8 cellular contexts compared by ENCODE assay signal in genomic region chr10:116796910-116797513, GRCh38. TPM values are rescaled to one million over a fixed set of nuclear protein-coding genes. Genes with fewer than 3 reads are reported as not detected.
DNase-seq lines count a peak whose midpoint lies in the region; ATAC-seq and TF ChIP-seq lines count a peak whose summit lies in the region.

No MANE protein-coding gene starts in this region.

- no peak overlapping the region for H2AFZ ChIP-seq in mammary epithelial cell (ENCODE audit: low read depth, low read length)

- H3K36me3 ChIP-seq in mammary epithelial cell (ENCODE audit: insufficient read depth, low read length), result no peaks in the 10 kb centered on the region

- no peak overlapping the region for H3K27ac ChIP-seq in 22Rv1
- no peak overlapping the region for H3K27ac ChIP-seq in mammary epithelial cell (ENCODE audit: insufficient read depth, low read depth, low read length)

- H3K4me1 ChIP-seq in mammary epithelial cell (ENCODE audit: insufficient read depth, low read length), result no peaks in the 10 kb centered on the region

- H3K4me3 ChIP-seq in WI38 (ENCODE audit: low read depth, low read length), result no peak overlapping the region
- no peak overlapping the region for H3K4me3 ChIP-seq in mammary epithelial cell (replicated peaks in 1 of 3; ENCODE audit: insufficient read depth in 1 of 3, low read depth in 2 of 3, low read length in 3 of 3)

- ATAC-seq in HG02981 (IDR thresholded peaks at IDR 0.05; ENCODE audit: unreplicated experiment), result peak; percentile 79

- CTCF ChIA-PET in mammary epithelial cell (lab: Charles Lee; ENCODE audit: low non-redundant PET), result interaction anchor here (1.0 kb wide), 2 partner anchors 369 to 378 kb away, joined by 7 to 9 read pairs; no protein-coding TSS in a partner anchor

- H3K79me2 ChIP-seq in mammary epithelial cell (ENCODE audit: insufficient read depth, low read length), result no peaks in the 10 kb centered on the region

- dilution Hi-C loops in mammary epithelial cell (cut with HindIII; ENCODE audit: low sequenced_read_pairs), result no loop called here

- H3K27me3 ChIP-seq in mammary epithelial cell (ENCODE audit: insufficient read depth, low read length), result no peaks in the 10 kb centered on the region

- WGBS in mammary epithelial cell (ENCODE audit: low coverage, missing lambda C conversion rate), result 24% methylated on average over 6 of the region's 9 CpGs

- H3K9ac ChIP-seq in mammary epithelial cell (ENCODE audit: insufficient read depth, low read length), result no peak overlapping the region

- in situ Hi-C loops in GM13977 (cut with MboI; ENCODE audit: low pct_unique_long_range_greater_than_20kb, low sequenced_read_pairs, unreplicated experiment) (no loop called here), mammary epithelial cell (cut with MboI; ENCODE audit: low sequenced_read_pairs in 2 of 2) (loop anchor here in 1 of 2 donors (5.0 kb wide), 1 partner anchor 375 kb away; no protein-coding TSS in a partner anchor)

- no peaks in the 10 kb centered on the region for H4K20me1 ChIP-seq in mammary epithelial cell (ENCODE audit: insufficient read depth, low read length)

- intact Hi-C loops in mammary epithelial cell (cut with micrococcal nuclease), result loop anchor here (1.0 kb wide), 3 partner anchors 277 to 378 kb away; no protein-coding TSS in a partner anchor

- peak; percentile 83 for DNase-seq in GM13977 (ENCODE audit: low spot score)
- peak; percentile 35 for DNase-seq in NCI-H2107 (lab: John Stamatoyannopoulos, UW)
- peak; percentile 40 for DNase-seq in mammary epithelial cell
- peak; percentile 62 for DNase-seq in kidney glomerular epithelial cell (lab: John Stamatoyannopoulos, UW)
- peak; percentile 76 for DNase-seq in stimulated activated CD4-positive, alpha-beta T cell treated with anti-CD3 and anti-CD28 coated beads, Interleukin-4, amount 100 ng/mL, for 24 hours

- no peaks in the 10 kb centered on the region for H3K9me3 ChIP-seq in mammary epithelial cell (replicated peaks; ENCODE audit: insufficient read depth, low read length)

- H3K4me2 ChIP-seq in mammary epithelial cell (ENCODE audit: insufficient read depth, low read depth, low read length), result no peak overlapping the region

- BruUV-seq in mammary epithelial cell (replicated peaks; lab: Mats Ljungman, UMichigan), result no TSS peak

- TF ChIP-seq CTCF in 22Rv1 (IDR thresholded peaks at IDR 0.05), result peak; percentile 88
- TF ChIP-seq CTCF in GM13977 (IDR thresholded peaks at IDR 0.05; ENCODE audit: extremely low read depth, insufficient read depth, missing control alignments), result peak; percentile 96
- TF ChIP-seq CTCF in WI38 (IDR thresholded peaks at IDR 0.05; ENCODE audit: low read depth, low read length), result peak; percentile 96
- TF ChIP-seq CTCF in mammary epithelial cell (conservative IDR thresholded peaks at IDR 0.05 in 1 of 2, IDR thresholded peaks at IDR 0.05 in 1 of 2; ENCODE audit: extremely low read depth in 1 of 2, insufficient read depth in 1 of 2, low read depth in 1 of 2, low read length in 2 of 2), result peak; percentile 89 to 96

RNA-seq across cellular contexts. Expression of gene ENO4, which starts 52.3 kb away (rescaled TPM):
- total RNA-seq in mammary epithelial cell, result not detected
- polyA plus RNA-seq in mammary epithelial cell, result 0.18 TPM
- not detected for polyA minus RNA-seq in mammary epithelial cell

RNA-seq across cellular contexts. Expression of gene HSPA12A, which starts 54.6 kb away (rescaled TPM):
- 10 to 100 TPM; 10.8 to 10.9 TPM for total RNA-seq in mammary epithelial cell
- 5.9 TPM for polyA plus RNA-seq in mammary epithelial cell
- 29.3 TPM for polyA minus RNA-seq in mammary epithelial cell
